1 cellular context compared by ENCODE assay signal in the genomic region with DNA sequence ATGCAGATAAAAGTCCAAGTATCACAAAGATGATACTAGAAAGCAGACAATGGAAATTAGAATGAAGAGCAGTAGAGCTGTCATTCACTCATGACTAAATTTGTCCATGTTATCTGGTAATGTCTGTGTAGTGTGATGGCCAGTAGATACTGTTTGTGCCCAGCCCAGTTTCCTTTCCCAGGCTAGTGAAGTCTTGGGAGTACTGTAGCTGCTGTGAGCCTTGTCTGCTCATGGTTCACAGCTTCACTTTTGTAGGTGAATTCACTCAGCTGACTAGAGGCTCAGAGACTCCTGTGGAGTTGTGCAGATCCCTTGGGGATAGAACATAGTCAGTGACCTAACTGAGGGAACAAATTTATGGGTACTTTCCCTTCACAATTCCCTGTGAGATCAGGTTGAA.
TF ChIP-seq lines count a peak whose summit lies in the region.

No MANE protein-coding gene starts in this region.

TF ChIP-seq in IMR-90, 13 proteins besides CTCF, POLR2A, EP300 and RAD21 (continued from another document):
- TF ChIP-seq CHD1 (IDR thresholded peaks at IDR 0.05; ENCODE audit: low read depth, low read length) = no peak
- no peak for TF ChIP-seq MXI1 (IDR thresholded peaks at IDR 0.05; ENCODE audit: borderline replicate concordance, low read depth, low read length)
- TF ChIP-seq RCOR1 (IDR thresholded peaks at IDR 0.05; ENCODE audit: insufficient replicate concordance, low read length) = no peak
- no peak for TF ChIP-seq CEBPB (IDR thresholded peaks at IDR 0.05; ENCODE audit: low read depth, low read length)
- TF ChIP-seq SMC3 (IDR thresholded peaks at IDR 0.05; ENCODE audit: low read depth, low read length) = no peak
